2 cellular contexts compared by ENCODE assay signal in genomic region chr20:23092861-23093543, GRCh38.
TF ChIP-seq lines count a peak whose summit lies in the region.

No MANE protein-coding gene starts in this region.

TF ChIP-seq in liver, 16 proteins besides CTCF, POLR2A, EP300 and RAD21:
- TF ChIP-seq REST (IDR thresholded peaks at IDR 0.05) (peak; percentile 39), YY1 (IDR thresholded peaks at IDR 0.05) (no peak)

TF ChIP-seq in HepG2, 621 proteins besides CTCF, POLR2A, EP300 and RAD21:
- TF ChIP-seq CBFB (CRISPR knock-in tag; IDR thresholded peaks at IDR 0.05) = no peak
- no peak for TF ChIP-seq ZNF510 (CRISPR knock-in tag; IDR thresholded peaks at IDR 0.05; ENCODE audit: low read depth)
- no peak for TF ChIP-seq GATAD1 (CRISPR knock-in tag; IDR thresholded peaks at IDR 0.05)
- TF ChIP-seq IKZF4 (CRISPR knock-in tag; IDR thresholded peaks at IDR 0.05; ENCODE audit: borderline replicate concordance, low read depth, not compliant biosample characterization) = no peak
- no peak for TF ChIP-seq KMT2A (CRISPR knock-in tag; IDR thresholded peaks at IDR 0.05)
- no peak for TF ChIP-seq KAT2B (IDR thresholded peaks at IDR 0.05; ENCODE audit: borderline replicate concordance, low read depth, low read length)
- TF ChIP-seq RFX3 (CRISPR knock-in tag; IDR thresholded peaks at IDR 0.05) = no peak
- no peak for TF ChIP-seq ZNF543 (CRISPR knock-in tag; IDR thresholded peaks at IDR 0.05)
- TF ChIP-seq ZNF780A (CRISPR knock-in tag; IDR thresholded peaks at IDR 0.05) = no peak
- no peak for TF ChIP-seq PHF8 (CRISPR knock-in tag; IDR thresholded peaks at IDR 0.05)
- no peak for TF ChIP-seq MXD4 (CRISPR knock-in tag; IDR thresholded peaks at IDR 0.05)
- no peak for TF ChIP-seq ZNF672 (CRISPR knock-in tag; IDR thresholded peaks at IDR 0.05)
- TF ChIP-seq CSRNP1 (CRISPR knock-in tag; IDR thresholded peaks at IDR 0.05) = no peak
- TF ChIP-seq LBX2 (CRISPR knock-in tag; IDR thresholded peaks at IDR 0.05; ENCODE audit: borderline replicate concordance) = no peak
- TF ChIP-seq ERF (CRISPR knock-in tag; IDR thresholded peaks at IDR 0.05) = no peak
- no peak for TF ChIP-seq TCF12 (IDR thresholded peaks at IDR 0.05)
- no peak for TF ChIP-seq TCF12 (CRISPR knock-in tag; IDR thresholded peaks at IDR 0.05)
TF ChIP-seq in HepG2: peak in this region for 0.
